In genomic region chr4:114052227-114052626, GRCh38 we compare ENCODE assay signal across 29 cellular contexts.
DNase-seq lines count a peak whose midpoint lies in the region; ATAC-seq and TF ChIP-seq lines count a peak whose summit lies in the region.
"Had no signal": no experiment of that assay in that cellular context is flagged by ENCODE, and none has a peak within 500 bp of the region (broad histone marks: within the 10 kb centered on the region; RNA-seq: fewer than 3 reads in every experiment).

No MANE protein-coding gene starts in this region.

- no peaks in the 10 kb centered on the region for H3K79me2 ChIP-seq in osteoblast (ENCODE audit: insufficient read depth, low read length)
- H3K79me2 ChIP-seq: parathyroid adenoma had no signal

- no peak overlapping the region for H3K4me3 ChIP-seq in osteoblast (ENCODE audit: insufficient read depth, low read length)
- H3K4me3 ChIP-seq: BLaER1 treated with 17β-estradiol and CSF1 and Interleukin-3, amounts not matched to agents 10 nM and 100 nM; dorsolateral prefrontal cortex; esophagus squamous epithelium; neural progenitor cell; skin epidermis; upper lobe of left lung had no signal

- no peaks in the 10 kb centered on the region for H3K9me3 ChIP-seq in osteoblast (ENCODE audit: low read depth, low read length)
- H3K9me3 ChIP-seq: BLaER1 treated with 17β-estradiol and CSF1 and Interleukin-3, amounts not matched to agents 10 nM and 100 nM; esophagus squamous epithelium; upper lobe of left lung had no signal

- no peaks in the 10 kb centered on the region for H4K20me1 ChIP-seq in osteoblast (ENCODE audit: insufficient read depth, low read length)
- H4K20me1 ChIP-seq: BLaER1 treated with 17β-estradiol and CSF1 and Interleukin-3, amounts not matched to agents 10 nM and 100 nM had no signal

- H3K36me3 ChIP-seq in osteoblast (ENCODE audit: insufficient read depth, low read length) = no peaks in the 10 kb centered on the region
- H3K36me3 ChIP-seq: BLaER1 treated with 17β-estradiol and CSF1 and Interleukin-3, amounts not matched to agents 10 nM and 100 nM; esophagus squamous epithelium; neural progenitor cell; upper lobe of left lung had no signal

- DNase-seq in DMS79 treated with DMSO at 0.1 percent for 48 hours (lab: John Stamatoyannopoulos, UW) = peak; percentile 83
- peak; percentile 61 for DNase-seq in NCI-H2171 treated with DMSO at 0.1 percent for 48 hours (lab: John Stamatoyannopoulos, UW)
- DNase-seq in iPS-NIHi11 (ENCODE audit: low spot score) = peak; percentile 17
- DNase-seq in osteoblast (ENCODE audit: insufficient read length, low spot score, missing footprints) = no peak
- DNase-seq in NCI-H524 treated with DMSO at 0.1 percent for 48 hours (lab: John Stamatoyannopoulos, UW) = no peak
- no peak for DNase-seq in cerebellar nuclear complex (lab: John Stamatoyannopoulos, UW)
- DNase-seq: activated CD8-positive, alpha-beta T cell treated with anti-CD3 and anti-CD28 coated beads, Interleukin-2, amount 10 ng/mL, durations not matched to agents 7 days and 5 days; activated naive CD4-positive, alpha-beta T cell treated with anti-CD3 and anti-CD28 coated beads, Interleukin-2, amount 50 U/mL, for 16 hours; DND-41; dorsolateral prefrontal cortex; esophagus squamous epithelium; GF-D8; H9; MM.1S; NCI-H1694; retina; SIG-M5; stimulated activated naive B cell treated with anti-CD40 and anti-IgM and Interleukin-4, amounts not matched to agents 10 μg/mL and 1 μg/mL and 100 μg/mL, for 72 hours; substantia nigra had no signal

- TF ChIP-seq CTCF in osteoblast (IDR thresholded peaks at IDR 0.05; ENCODE audit: extremely low read depth, low read depth, low read length) = no peak

- peak; percentile 24; the same call in 1 of the 2 replicates for TF ChIP-seq EP300 in Ishikawa (IDR thresholded peaks at IDR 0.05; ENCODE audit: borderline replicate concordance)

- H3K27ac ChIP-seq in osteoblast (ENCODE audit: low read depth, low read length) = no peak overlapping the region
- H3K27ac ChIP-seq: BLaER1 treated with 17β-estradiol and CSF1 and Interleukin-3, amounts not matched to agents 10 nM and 100 nM; dorsolateral prefrontal cortex; esophagus squamous epithelium; HL-60; neural progenitor cell; parathyroid adenoma; skin epidermis; upper lobe of left lung had no signal

- TF ChIP-seq RAD21 in Ishikawa (IDR thresholded peaks at IDR 0.05; ENCODE audit: low read depth) = no peak

- H2AFZ ChIP-seq in osteoblast (ENCODE audit: low read length) = no peak overlapping the region
- H2AFZ ChIP-seq: neural progenitor cell, parathyroid adenoma had no signal

- no peaks in the 10 kb centered on the region for H3K27me3 ChIP-seq in osteoblast (ENCODE audit: insufficient read depth, low read length)
- H3K27me3 ChIP-seq: BLaER1 treated with 17β-estradiol and CSF1 and Interleukin-3, amounts not matched to agents 10 nM and 100 nM; dorsolateral prefrontal cortex; esophagus squamous epithelium; neural progenitor cell; upper lobe of left lung had no signal

- no peak for ATAC-seq in HG03565 (IDR thresholded peaks at IDR 0.05; ENCODE audit: unreplicated experiment)
- ATAC-seq: activated CD8-positive, alpha-beta T cell treated with anti-CD3 and anti-CD28 coated beads, Interleukin-2, amount 10 ng/mL, durations not matched to agents 7 days and 5 days; activated T-helper 17 cell treated with anti-CD3 and anti-CD28 coated beads, Interleukin-2, amount 50 U/mL, for 72 hours; Panc1; stimulated activated naive B cell treated with anti-CD40 and anti-IgM and Interleukin-4, amounts not matched to agents 10 μg/mL and 1 μg/mL and 100 μg/mL, for 72 hours had no signal

- H3K4me2 ChIP-seq in osteoblast (ENCODE audit: insufficient read depth, low read length) = no peak overlapping the region
- H3K4me2 ChIP-seq: BLaER1 treated with 17β-estradiol and CSF1 and Interleukin-3, amounts not matched to agents 10 nM and 100 nM; neural progenitor cell had no signal

- no peaks in the 10 kb centered on the region for H3K4me1 ChIP-seq in osteoblast (ENCODE audit: insufficient read depth, low read length)
- H3K4me1 ChIP-seq: BLaER1 treated with 17β-estradiol and CSF1 and Interleukin-3, amounts not matched to agents 10 nM and 100 nM; esophagus squamous epithelium; neural progenitor cell; parathyroid adenoma; upper lobe of left lung had no signal

TF ChIP-seq in Ishikawa, 13 proteins besides CTCF, POLR2A, EP300 and RAD21:
- no peak for TF ChIP-seq EGR1 (IDR thresholded peaks at IDR 0.05)
- no peak for TF ChIP-seq TAF1 (IDR thresholded peaks at IDR 0.05; ENCODE audit: low read depth)
- TF ChIP-seq TCF12 (IDR thresholded peaks at IDR 0.05; ENCODE audit: low read depth) = no peak

Comparison
In these comparisons a context has a peak if more than half of its experiments do, and no peak if none do; other contexts are left out.
1. DNase-seq: peak in DMS79 treated with DMSO at 0.1 percent for 48 hours (single experiment), NCI-H2171 treated with DMSO at 0.1 percent for 48 hours (single experiment) and iPS-NIHi11 (single experiment); none in osteoblast (single experiment), NCI-H524 treated with DMSO at 0.1 percent for 48 hours (single experiment) and cerebellar nuclear complex (0 of 2).